23 cellular contexts compared by ENCODE assay signal in the genomic region with DNA sequence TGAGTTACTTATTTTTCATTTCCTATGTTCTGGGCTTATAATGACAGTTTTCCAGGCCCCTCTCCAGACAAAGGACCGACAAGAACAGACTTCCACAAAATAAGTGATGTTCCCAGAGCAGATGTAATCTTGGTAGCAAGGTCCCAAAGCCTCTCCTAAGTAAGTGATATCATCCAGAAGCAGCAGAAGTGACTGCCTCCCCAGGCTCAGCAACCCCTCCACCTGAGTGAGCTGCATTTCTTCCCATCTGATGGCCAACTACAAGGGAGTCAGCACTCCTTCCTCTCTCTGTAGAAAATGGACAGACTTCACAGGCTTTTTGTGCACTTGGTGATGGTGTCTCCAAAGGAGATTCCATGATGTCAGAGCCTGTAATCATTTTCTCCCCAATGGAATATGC. TPM values are rescaled to one million over a fixed set of nuclear protein-coding genes. Genes with fewer than 3 reads are reported as not detected.
DNase-seq lines count a peak whose midpoint lies in the region; ATAC-seq and TF ChIP-seq lines count a peak whose summit lies in the region.
"Had no signal": no experiment of that assay in that cellular context is flagged by ENCODE, and none has a peak within 500 bp of the region (broad histone marks: within the 10 kb centered on the region; RNA-seq: fewer than 3 reads in every experiment).

No MANE protein-coding gene starts in this region.

- no peak for TF ChIP-seq CTCF in GM23338 (conservative IDR thresholded peaks at IDR 0.05; ENCODE audit: low read depth in 2 of 2)
- no peak for TF ChIP-seq CTCF in endodermal cell (conservative IDR thresholded peaks at IDR 0.05)
- TF ChIP-seq CTCF in nephron (IDR thresholded peaks at IDR 0.05; ENCODE audit: unreplicated experiment in 3 of 3): no peak

- H3K27ac Mint-ChIP-seq in GM23338 (peak overlapping the region; percentile 93), endodermal cell (peak overlapping the region; percentile 6), nephron (peak overlapping the region in 2 of 3 experiments; percentile 47 to 63)
- H3K27ac Mint-ChIP-seq in activated naive CD4-positive, alpha-beta T cell treated with anti-CD3 and anti-CD28 coated beads, Interleukin-2, amount 50 U/mL, for 72 hours: no peak overlapping the region
- H3K27ac Mint-ChIP-seq: CD4-positive, alpha-beta memory T cell had no signal

- H3K36me3 ChIP-seq in GM23338 (ENCODE audit: insufficient read depth): no peaks in the 10 kb centered on the region
- no peaks in the 10 kb centered on the region for H3K36me3 ChIP-seq in endodermal cell (ENCODE audit: control insufficient read depth, insufficient read depth, low read length)
- H3K36me3 ChIP-seq: BLaER1 treated with 17β-estradiol and CSF1 and Interleukin-3, amounts not matched to agents 10 nM and 100 nM had no signal

- H3K27me3 ChIP-seq in GM23338 (ENCODE audit: insufficient read depth) (no peaks in the 10 kb centered on the region), endodermal cell (ENCODE audit: control insufficient read depth, insufficient read depth, low read length, poor library complexity, severe bottlenecking) (no peaks in the 10 kb centered on the region)
- H3K27me3 ChIP-seq: BLaER1 treated with 17β-estradiol and CSF1 and Interleukin-3, amounts not matched to agents 10 nM and 100 nM had no signal

- H3K4me1 ChIP-seq in GM23338 (ENCODE audit: insufficient read depth): peaks cover 93% of the 10 kb centered on the region
- H3K4me1 ChIP-seq in endodermal cell (ENCODE audit: control insufficient read depth, insufficient read depth, low read length): peaks cover 6% of the 10 kb centered on the region

- H3K4me2 ChIP-seq in GM23338: peak overlapping the region; percentile 22
- H3K4me2 ChIP-seq: BLaER1 treated with 17β-estradiol and CSF1 and Interleukin-3, amounts not matched to agents 10 nM and 100 nM had no signal

- H3K27me3 Mint-ChIP-seq in GM23338 (ENCODE audit: insufficient read depth, low read depth, poor library complexity) (peaks cover 7% of the 10 kb centered on the region), endodermal cell (ENCODE audit: insufficient read depth) (no peaks in the 10 kb centered on the region), nephron (ENCODE audit: low read depth) (no peaks in the 10 kb centered on the region)
- H3K27me3 Mint-ChIP-seq: CD4-positive, alpha-beta memory T cell had no signal

- no peaks in the 10 kb centered on the region for H3K9me3 Mint-ChIP-seq in GM23338
- no peaks in the 10 kb centered on the region for H3K9me3 Mint-ChIP-seq in endodermal cell
- no peaks in the 10 kb centered on the region for H3K9me3 Mint-ChIP-seq in nephron
- H3K9me3 Mint-ChIP-seq in activated naive CD4-positive, alpha-beta T cell treated with anti-CD3 and anti-CD28 coated beads, Interleukin-2, amount 50 U/mL, for 72 hours: peaks cover 3 to 4% of the 10 kb centered on the region in 2 donors

- no peak overlapping the region for H2AFZ ChIP-seq in GM23338

- no peaks in the 10 kb centered on the region for H3F3A ChIP-seq in GM23338 (replicated peaks; ENCODE audit: low read depth)

- H3K4me1 Mint-ChIP-seq in GM23338: peaks cover 78% of the 10 kb centered on the region
- H3K4me1 Mint-ChIP-seq in endodermal cell: peaks cover 63% of the 10 kb centered on the region
- peaks cover 86% of the 10 kb centered on the region for H3K4me1 Mint-ChIP-seq in nephron
- H3K4me1 Mint-ChIP-seq: CD4-positive, alpha-beta memory T cell had no signal

- no peak overlapping the region for H3K4me3 Mint-ChIP-seq in GM23338
- no peak overlapping the region for H3K4me3 Mint-ChIP-seq in endodermal cell
- no peak overlapping the region for H3K4me3 Mint-ChIP-seq in nephron
- H3K4me3 Mint-ChIP-seq: CD4-positive, alpha-beta memory T cell had no signal

- H3K9ac ChIP-seq in endodermal cell (ENCODE audit: extremely low read depth, low read length, poor library complexity, severe bottlenecking): no peak overlapping the region
- H3K9ac ChIP-seq: BLaER1 treated with 17β-estradiol and CSF1 and Interleukin-3, amounts not matched to agents 10 nM and 100 nM had no signal

- peaks cover 91% of the 10 kb centered on the region for H4K20me1 ChIP-seq in GM23338 (replicated peaks; ENCODE audit: insufficient read depth)
- H4K20me1 ChIP-seq: BLaER1 treated with 17β-estradiol and CSF1 and Interleukin-3, amounts not matched to agents 10 nM and 100 nM had no signal

- H3K9me2 ChIP-seq in GM23338 (ENCODE audit: insufficient read depth): no peaks in the 10 kb centered on the region

- ATAC-seq in GM23338: no peak; the same call in 2 of the 3 replicates
- ATAC-seq in activated naive CD4-positive, alpha-beta T cell treated with anti-CD3 and anti-CD28 coated beads, Interleukin-2, amount 50 U/mL, for 72 hours: no peak
- ATAC-seq: PC-3 had no signal

- H3K36me3 Mint-ChIP-seq in GM23338 (ENCODE audit: low read depth) (peaks cover 16% of the 10 kb centered on the region), endodermal cell (ENCODE audit: low read depth) (no peaks in the 10 kb centered on the region), nephron (ENCODE audit: low read depth) (peaks cover 17% of the 10 kb centered on the region)
- peaks cover 0 to 7% of the 10 kb centered on the region in 2 donors for H3K36me3 Mint-ChIP-seq in activated naive CD4-positive, alpha-beta T cell treated with anti-CD3 and anti-CD28 coated beads, Interleukin-2, amount 50 U/mL, for 72 hours

- H3K79me2 ChIP-seq in GM23338 (replicated peaks; ENCODE audit: insufficient read depth): peaks cover 100% of the 10 kb centered on the region

- no peaks in the 10 kb centered on the region for H3K9me3 ChIP-seq in endodermal cell (ENCODE audit: control insufficient read depth, low read length)
- H3K9me3 ChIP-seq: Caco-2, HAP-1 had no signal

- H3K4me3 ChIP-seq in GM23338 (no peak overlapping the region), endodermal cell (ENCODE audit: low read length) (no peak overlapping the region)
- H3K4me3 ChIP-seq: BLaER1 treated with 17β-estradiol and CSF1 and Interleukin-3, amounts not matched to agents 10 nM and 100 nM; HAP-1; SK-N-MC had no signal

- WGBS in endodermal cell (ENCODE audit: insufficient coverage in 1 of 2, insufficient read length in 1 of 2), 2 experiments: 84% methylated on average over 1 of the region's 1 CpG; no CpG with 5 or more reads in 1 of the 2 experiments

- H3K27ac ChIP-seq in GM23338 (ENCODE audit: low read depth) (no peak overlapping the region; the same call in 1 of the 2 replicates), endodermal cell (ENCODE audit: low read depth, low read length) (no peak overlapping the region), substantia nigra (ENCODE audit: low read depth, low read length, poor library complexity, severe bottlenecking) (no peak overlapping the region)
- H3K27ac ChIP-seq: BLaER1 treated with 17β-estradiol and CSF1 and Interleukin-3, amounts not matched to agents 10 nM and 100 nM; HL-60; SK-N-MC had no signal

- no peak for DNase-seq in GM23338 (ENCODE audit: low spot score)
- DNase-seq in NCI-H69 (lab: John Stamatoyannopoulos, UW): peak; percentile 68
- peak; percentile 49 for DNase-seq in endodermal cell
- DNase-seq in activated naive CD4-positive, alpha-beta T cell treated with anti-CD3 and anti-CD28 coated beads, Interleukin-2, amount 50 U/mL, for 72 hours (ENCODE audit: low spot score in 2 of 2): no peak
- no peak for DNase-seq in activated naive CD4-positive, alpha-beta T cell (lab: John Stamatoyannopoulos, UW)
- DNase-seq in substantia nigra (lab: John Stamatoyannopoulos, UW): no peak
- DNase-seq: Caco-2; CD4-positive, alpha-beta memory T cell; KG1; NCI-H1092 treated with DMSO at 0.1 percent for 48 hours; NCI-H1436 treated with DMSO at 0.1 percent for 48 hours; NCI-H1930; NCI-H2227 treated with DMSO at 0.1 percent for 48 hours; NCI-H510A; NCI-H748 treated with DMSO at 0.1 percent for 48 hours; PC-3; Right ventricle myocardium superior had no signal

TF ChIP-seq in GM23338, 12 proteins besides CTCF, POLR2A, EP300 and RAD21 (continues in another document):
- no peak for TF ChIP-seq NANOG (IDR thresholded peaks at IDR 0.05; ENCODE audit: borderline replicate concordance)
- TF ChIP-seq CREB1 (CRISPR knock-in tag; IDR thresholded peaks at IDR 0.05; ENCODE audit: low read depth): no peak
- no peak for TF ChIP-seq POLR2AphosphoS5 (IDR thresholded peaks at IDR 0.05; ENCODE audit: low read depth)
- TF ChIP-seq EZH2 (IDR thresholded peaks at IDR 0.05; ENCODE audit: low read depth, unreplicated experiment): no peak
- TF ChIP-seq ZNF114 (CRISPR knock-in tag; IDR thresholded peaks at IDR 0.05): no peak
- TF ChIP-seq STAT1 (IDR thresholded peaks at IDR 0.05; ENCODE audit: unreplicated experiment): no peak
- no peak for TF ChIP-seq JUNB (IDR thresholded peaks at IDR 0.05; ENCODE audit: unreplicated experiment)
- TF ChIP-seq ZNF331 (CRISPR knock-in tag; IDR thresholded peaks at IDR 0.05; ENCODE audit: low read depth): no peak

RNA-seq across cellular contexts. Expression of a gene that starts 57.1 kb away (rescaled TPM):
- 355 and 400 TPM in 2 replicates for total RNA-seq in GM23338 (2014; rRNA removed; shearing (Covaris generic))
- 220 and 233 TPM in 2 replicates for polyA plus RNA-seq in GM23338 (2016; fragmentation: Nextera tagmentation; extraction: Ambion mirVana)
- total RNA-seq in endodermal cell: 100 to 1,000 TPM in 1 of 2 donors, 10 to 100 TPM in 1; 79.6 to 328 TPM
- polyA plus RNA-seq in endodermal cell (2013, experiment 1 of 2): 73.8 TPM
- polyA plus RNA-seq in endodermal cell (2013, experiment 2 of 2): 61.4 TPM
- under 1 TPM in 1 of 2 donors, not detected in 1; 0.18 TPM for total RNA-seq in activated naive CD4-positive, alpha-beta T cell treated with anti-CD3 and anti-CD28 coated beads, Interleukin-2, amount 50 U/mL, for 72 hours
- total RNA-seq: CD4-positive, alpha-beta memory T cell; G401; PC-3 had no signal

Comparison
In these comparisons a context has a peak if more than half of its experiments do, and no peak if none do; other contexts are left out.
1. DNase-seq: peak in NCI-H69 (single experiment) and endodermal cell (single experiment); none in GM23338 (single experiment), activated naive CD4-positive, alpha-beta T cell treated with anti-CD3 and anti-CD28 coated beads, Interleukin-2, amount 50 U/mL, for 72 hours (0 of 2), activated naive CD4-positive, alpha-beta T cell (0 of 4) and substantia nigra (0 of 49).
2. H3K27ac Mint-ChIP-seq: peak in GM23338 (single experiment), endodermal cell (single experiment) and nephron (2 of 3); none in activated naive CD4-positive, alpha-beta T cell treated with anti-CD3 and anti-CD28 coated beads, Interleukin-2, amount 50 U/mL, for 72 hours (0 of 2).
3. RNA of a gene that starts 57.1 kb away (total RNA-seq): 355 to 400 TPM in GM23338 and 79.6 to 328 TPM in endodermal cell; 0.18 TPM in activated naive CD4-positive, alpha-beta T cell treated with anti-CD3 and anti-CD28 coated beads, Interleukin-2, amount 50 U/mL, for 72 hours; every median in the first group is over 10 times any median in the second.